ENCODE assay signal across 25 cellular contexts in the genomic region with DNA sequence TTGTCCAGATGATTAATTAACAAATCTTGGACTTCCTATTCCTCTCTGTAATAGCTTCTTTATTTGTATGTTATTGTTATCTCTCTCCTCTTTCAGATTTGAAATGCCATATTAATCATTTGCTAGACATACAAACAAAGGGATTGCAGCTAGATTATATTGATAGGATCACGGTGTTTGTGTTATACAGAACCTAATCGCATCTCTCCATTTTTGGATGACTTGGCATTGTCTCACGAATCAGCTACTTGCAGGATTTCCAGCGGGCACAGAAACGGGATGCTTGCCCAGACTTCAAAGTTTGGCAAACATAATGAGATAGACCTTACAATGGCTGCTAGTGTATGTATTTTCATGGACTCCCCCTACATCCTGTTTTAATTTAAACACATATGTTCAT.
DNase-seq lines count a peak whose midpoint lies in the region; ATAC-seq and TF ChIP-seq lines count a peak whose summit lies in the region.
"Had no signal": no experiment of that assay in that cellular context is flagged by ENCODE, and none has a peak within 500 bp of the region (broad histone marks: within the 10 kb centered on the region; RNA-seq: fewer than 3 reads in every experiment).

No MANE protein-coding gene starts in this region.

- in situ Hi-C loops in astrocyte of the cerebellum (cut with HindIII; ENCODE audit: low sequenced_read_pairs): no loop called here

- TF ChIP-seq CTCF in astrocyte of the cerebellum (IDR thresholded peaks at IDR 0.05; ENCODE audit: low read depth, low read length, missing control alignments): no peak

- POLR2A ChIA-PET in HEK293T (lab: Yijun Ruan, JAX): no interaction called here

- peak; percentile 45 for DNase-seq in Ammon's horn (ENCODE audit: low spot score)
- peak; percentile 3 for DNase-seq in M059J (ENCODE audit: low read depth)
- DNase-seq in astrocyte of the cerebellum (ENCODE audit: low read depth): peak; percentile 11
- peak; percentile 15 for DNase-seq in myocyte (ENCODE audit: low read depth)
- DNase-seq in HEK293T (ENCODE audit: extremely low spot score): no peak
- no peak for DNase-seq in dermis blood vessel endothelial cell
- DNase-seq in erythroblast (lab: John Stamatoyannopoulos, UW): no peak
- DNase-seq: activated CD4-positive, alpha-beta T cell treated with anti-CD3 and anti-CD28 coated beads for 36 hours; activated gamma-delta T cell; activated T-cell treated with anti-CD3 and anti-CD28 coated beads, Interleukin-2, amount 50 U/mL, for 1 hour; body of pancreas; cerebellar nuclear complex; EL; GOT3; IMR-90; kidney glomerular epithelial cell; NCI-H1417 treated with DMSO at 0.1 percent for 48 hours; NK-92 treated with Interleukin-12 subunit alpha and Interleukin-12 subunit beta, amount 100 ng/mL, for 24 hours; PC-9; right cardiac atrium; stimulated activated CD4-positive, alpha-beta T cell treated with anti-CD3 and anti-CD28 coated beads, Interleukin-4, amount 100 ng/mL, for 1 hour; upper lobe of left lung had no signal

- CTCF ChIA-PET in HEK293T (lab: Yijun Ruan, JAX): no interaction called here

- no peak for ATAC-seq in HG03108 (IDR thresholded peaks at IDR 0.05; ENCODE audit: unreplicated experiment)
- ATAC-seq: activated CD4-positive, alpha-beta T cell treated with anti-CD3 and anti-CD28 coated beads for 36 hours; body of pancreas; right cardiac atrium; Right ventricle myocardium inferior had no signal

- H3K4me3 ChIP-seq in astrocyte of the cerebellum (ENCODE audit: low read depth, low read length): no peak overlapping the region
- H3K4me3 ChIP-seq: body of pancreas, lung, PC-9, upper lobe of left lung had no signal

- no peak for TF ChIP-seq POLR2A in erythroblast (IDR thresholded peaks at IDR 0.05; ENCODE audit: low read length)

TF ChIP-seq in HEK293T, 16 proteins besides CTCF, POLR2A, EP300 and RAD21:
- TF ChIP-seq FOXK2 (IDR thresholded peaks at IDR 0.05) (no peak), ZNF384 (IDR thresholded peaks at IDR 0.05) (no peak), SP1 (IDR thresholded peaks at IDR 0.05) (no peak), NFRKB (IDR thresholded peaks at IDR 0.05) (no peak), TARDBP (IDR thresholded peaks at IDR 0.05) (no peak), HDGF (IDR thresholded peaks at IDR 0.05; ENCODE audit: borderline replicate concordance) (no peak), SUZ12 (IDR thresholded peaks at IDR 0.05) (no peak), CTBP1 (IDR thresholded peaks at IDR 0.05; ENCODE audit: borderline replicate concordance) (no peak), ARNT (IDR thresholded peaks at IDR 0.05) (no peak), L3MBTL2 (conservative IDR thresholded peaks at IDR 0.05) (no peak), FOXM1 (IDR thresholded peaks at IDR 0.05; ENCODE audit: borderline replicate concordance) (no peak), BHLHE40 (IDR thresholded peaks at IDR 0.05; ENCODE audit: borderline replicate concordance) (no peak), FOXA1 (IDR thresholded peaks at IDR 0.05) (no peak)
- TF ChIP-seq, protein P1, sequence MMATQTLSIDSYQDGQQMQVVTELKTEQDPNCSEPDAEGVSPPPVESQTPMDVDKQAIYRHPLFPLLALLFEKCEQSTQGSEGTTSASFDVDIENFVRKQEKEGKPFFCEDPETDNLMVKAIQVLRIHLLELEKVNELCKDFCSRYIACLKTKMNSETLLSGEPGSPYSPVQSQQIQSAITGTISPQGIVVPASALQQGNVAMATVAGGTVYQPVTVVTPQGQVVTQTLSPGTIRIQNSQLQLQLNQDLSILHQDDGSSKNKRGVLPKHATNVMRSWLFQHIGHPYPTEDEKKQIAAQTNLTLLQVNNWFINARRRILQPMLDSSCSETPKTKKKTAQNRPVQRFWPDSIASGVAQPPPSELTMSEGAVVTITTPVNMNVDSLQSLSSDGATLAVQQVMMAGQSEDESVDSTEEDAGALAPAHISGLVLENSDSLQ (IDR thresholded peaks at IDR 0.05): no peak

Comparison
In these comparisons a context has a peak if more than half of its experiments do, and no peak if none do; other contexts are left out.
1. DNase-seq: peak in Ammon's horn (single experiment), M059J (single experiment), astrocyte of the cerebellum (single experiment) and myocyte (single experiment); none in HEK293T (single experiment), dermis blood vessel endothelial cell (single experiment) and erythroblast (0 of 2).